In the genomic region with DNA sequence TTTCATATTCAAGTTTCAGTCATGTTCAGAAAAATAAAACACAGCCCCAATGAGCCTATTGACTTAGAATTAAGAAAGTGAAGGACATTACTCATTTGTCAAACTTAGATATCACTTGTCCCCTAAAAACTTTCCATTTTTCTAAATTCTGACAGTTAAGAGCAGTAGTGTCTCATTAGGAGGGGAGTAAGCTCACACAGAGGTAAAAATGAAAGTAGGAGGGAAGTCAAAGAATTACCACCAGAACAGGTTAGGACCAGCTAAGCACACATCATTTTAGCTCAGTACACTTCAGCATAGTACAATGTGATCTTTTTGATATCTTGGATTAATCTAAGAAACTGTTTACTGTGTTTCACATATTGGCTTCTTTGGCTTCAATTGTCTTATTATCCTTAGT, we compare ENCODE assay signal across 9 cellular contexts.
DNase-seq lines count a peak whose midpoint lies in the region; ATAC-seq lines count a peak whose summit lies in the region.
"Had no signal": no experiment of that assay in that cellular context is flagged by ENCODE, and none has a peak within 500 bp of the region (broad histone marks: within the 10 kb centered on the region; RNA-seq: fewer than 3 reads in every experiment).

No MANE protein-coding gene starts in this region.

- no peak overlapping the region for H2AK5ac ChIP-seq in mesenchymal stem cell (ENCODE audit: low read length, severe bottlenecking)

- no peak overlapping the region for H3K23ac ChIP-seq in mesenchymal stem cell (ENCODE audit: low read length in 2 of 2)

- no peak overlapping the region for H4K91ac ChIP-seq in mesenchymal stem cell (ENCODE audit: low read length)

- no peak overlapping the region for H3K14ac ChIP-seq in mesenchymal stem cell (ENCODE audit: low read length in 2 of 2)

- H2BK15ac ChIP-seq in mesenchymal stem cell (ENCODE audit: low read depth, poor library complexity, severe bottlenecking), result no peak overlapping the region

- peak overlapping the region; percentile 84 for H3K9ac ChIP-seq in mesenchymal stem cell (ENCODE audit: low read length)

- no peaks in the 10 kb centered on the region for H3K27me3 ChIP-seq in mesenchymal stem cell (ENCODE audit: control insufficient read depth in 1 of 2, insufficient read depth in 1 of 2, low read length in 2 of 2)
- H3K27me3 ChIP-seq in H7 (ENCODE audit: control insufficient read depth, insufficient read depth, low read length), result no peaks in the 10 kb centered on the region

- DNase-seq in mesenchymal stem cell (no peak), H7 (no peak), C1 segment of cervical spinal cord (lab: John Stamatoyannopoulos, UW) (no peak), HCEC 1CT (no peak), anterior cingulate cortex (lab: John Stamatoyannopoulos, UW) (no peak)
- DNase-seq: activated CD4-positive, alpha-beta T cell treated with anti-CD3 and anti-CD28 coated beads, Interleukin-2, amount 10 ng/mL, durations not matched to agents 24 days and 14 days had no signal

- H2BK5ac ChIP-seq in mesenchymal stem cell (ENCODE audit: low read depth, low read length, poor library complexity, severe bottlenecking), result no peak overlapping the region

- H3K79me1 ChIP-seq in mesenchymal stem cell (replicated peaks; ENCODE audit: low read length, poor library complexity, severe bottlenecking), result no peaks in the 10 kb centered on the region

- H3K4me2 ChIP-seq in mesenchymal stem cell (ENCODE audit: low read length, poor library complexity, severe bottlenecking), result no peak overlapping the region

- ATAC-seq in GM18870 (IDR thresholded peaks at IDR 0.05; ENCODE audit: unreplicated experiment), result peak; percentile 93
- ATAC-seq in GM21786 (IDR thresholded peaks at IDR 0.05; ENCODE audit: unreplicated experiment), result peak; percentile 85
- peak; percentile 91 for ATAC-seq in HG03378 (IDR thresholded peaks at IDR 0.05; ENCODE audit: unreplicated experiment)

- H3K4ac ChIP-seq in mesenchymal stem cell (ENCODE audit: low read depth in 1 of 2, low read length in 2 of 2), result no peak overlapping the region

- no peak overlapping the region for H3K27ac ChIP-seq in mesenchymal stem cell (ENCODE audit: low read length, poor library complexity, severe bottlenecking)

- H2AFZ ChIP-seq in mesenchymal stem cell (ENCODE audit: low read depth, low read length), result no peak overlapping the region

- H2BK12ac ChIP-seq in mesenchymal stem cell (ENCODE audit: low read length in 2 of 2), result no peak overlapping the region

- H3K4me3 ChIP-seq in mesenchymal stem cell (ENCODE audit: insufficient read depth in 1 of 2, low read depth in 1 of 2, low read length in 2 of 2), result peak overlapping the region in 1 of 2 experiments; percentile 67
- H3K4me3 ChIP-seq in H7 (ENCODE audit: insufficient read depth, low read depth, low read length), result no peak overlapping the region

- no peak overlapping the region for H4K8ac ChIP-seq in mesenchymal stem cell (ENCODE audit: low read length)

- H2BK120ac ChIP-seq in mesenchymal stem cell (ENCODE audit: low read depth, low read length), result no peak overlapping the region

- H3K36me3 ChIP-seq in mesenchymal stem cell (ENCODE audit: control insufficient read depth in 1 of 2, insufficient read depth in 2 of 2, low read depth in 1 of 2, low read length in 2 of 2) (no peaks in the 10 kb centered on the region), H7 (replicated peaks; ENCODE audit: control insufficient read depth, insufficient read depth, low read length) (no peaks in the 10 kb centered on the region)

- no peak overlapping the region for H3K18ac ChIP-seq in mesenchymal stem cell (ENCODE audit: low read depth in 1 of 2, low read length in 2 of 2)

- no peaks in the 10 kb centered on the region for H3K4me1 ChIP-seq in mesenchymal stem cell (ENCODE audit: control insufficient read depth, insufficient read depth, low read depth, low read length)

- peaks cover 3% of the 10 kb centered on the region for H3K9me3 ChIP-seq in mesenchymal stem cell (ENCODE audit: control insufficient read depth, low read length)
